12 cellular contexts compared by ENCODE assay signal in the genomic region with DNA sequence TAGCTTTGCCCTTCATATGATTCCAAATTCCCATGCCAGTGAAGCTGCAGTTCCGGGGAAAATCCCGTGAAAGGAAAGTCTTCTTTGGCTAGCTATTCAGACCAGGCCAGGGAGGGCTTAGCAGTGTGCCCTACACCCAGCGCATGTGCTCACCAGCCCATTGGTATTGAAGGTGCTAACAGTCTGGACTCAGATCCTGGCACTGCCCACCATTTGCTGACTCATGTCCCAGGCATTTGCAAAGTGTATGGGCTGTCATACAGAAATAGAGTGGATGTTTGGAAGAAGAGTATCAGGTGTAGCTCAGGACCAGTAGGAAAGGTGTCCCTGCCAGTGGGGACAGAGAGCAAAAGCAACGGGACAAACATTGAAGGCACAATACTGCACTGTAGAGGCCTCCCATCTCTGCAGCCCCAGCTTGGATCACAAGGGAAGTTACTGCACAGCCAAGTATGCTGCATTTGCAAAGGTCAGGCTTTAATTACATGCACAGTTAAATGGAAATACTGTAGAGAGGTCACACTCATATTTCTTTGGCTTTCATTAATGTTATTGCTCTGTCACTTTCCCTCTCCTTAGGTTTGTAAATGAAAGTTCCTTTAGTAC.
A peak's percentile ranks its signal among the peaks of the same experiment; 100 is the strongest.
DNase-seq lines count a peak whose midpoint lies in the region; TF ChIP-seq lines count a peak whose summit lies in the region.
"Had no signal": no experiment of that assay in that cellular context is flagged by ENCODE, and none has a peak within 500 bp of the region (broad histone marks: within the 10 kb centered on the region; RNA-seq: fewer than 3 reads in every experiment).

No MANE protein-coding gene starts in this region.

- H3K27ac ChIP-seq in mammary epithelial cell (ENCODE audit: insufficient read depth, low read depth, low read length), result no peak overlapping the region
- H3K27ac ChIP-seq: colonic mucosa had no signal

- no TSS peak for BruUV-seq in mammary epithelial cell (replicated peaks; lab: Mats Ljungman, UMichigan)

- no peak overlapping the region for H3K9ac ChIP-seq in mammary epithelial cell (ENCODE audit: insufficient read depth, low read length)

- H3K4me3 ChIP-seq in MG63, result no peak overlapping the region
- H3K4me3 ChIP-seq in mammary epithelial cell (replicated peaks in 1 of 3; ENCODE audit: insufficient read depth in 1 of 3, low read depth in 2 of 3, low read length in 3 of 3), result no peak overlapping the region
- H3K4me3 ChIP-seq: colonic mucosa had no signal

- peak; percentile 38 for DNase-seq in EL
- DNase-seq in MG63, result peak; percentile 81
- peak; percentile 36 for DNase-seq in mammary epithelial cell
- peak; percentile 24 for DNase-seq in myocyte (ENCODE audit: low read depth)
- DNase-seq in OCI-M1 (lab: John Stamatoyannopoulos, UW), result no peak
- DNase-seq in chondrocyte (ENCODE audit: low spot score), result no peak
- no peak for DNase-seq in effector CD4-positive, alpha-beta T cell
- DNase-seq in DMS153 (lab: John Stamatoyannopoulos, UW), result no peak
- DNase-seq: CD4-positive, alpha-beta memory T cell; colonic mucosa; MM.1S had no signal

- no peaks in the 10 kb centered on the region for H3K36me3 Mint-ChIP-seq in chondrocyte (ENCODE audit: low read depth)
- H3K36me3 Mint-ChIP-seq: activated naive CD4-positive, alpha-beta T cell treated with anti-CD3 and anti-CD28 coated beads, Interleukin-2, amount 50 U/mL, for 72 hours had no signal

- peaks cover 7% of the 10 kb centered on the region for H3K4me1 ChIP-seq in mammary epithelial cell (ENCODE audit: insufficient read depth, low read length)
- H3K4me1 ChIP-seq: colonic mucosa had no signal

- H3K4me1 Mint-ChIP-seq in chondrocyte (ENCODE audit: low read depth), result peaks cover 6% of the 10 kb centered on the region

- H3K27me3 ChIP-seq in MG63, result no peaks in the 10 kb centered on the region
- no peaks in the 10 kb centered on the region for H3K27me3 ChIP-seq in mammary epithelial cell (ENCODE audit: insufficient read depth, low read length)
- H3K27me3 ChIP-seq: colonic mucosa had no signal

- CTCF ChIA-PET in mammary epithelial cell (lab: Charles Lee; ENCODE audit: low non-redundant PET), result no interaction called here

- H2AFZ ChIP-seq in mammary epithelial cell (ENCODE audit: low read depth, low read length), result no peak overlapping the region

- no peaks in the 10 kb centered on the region for H3K9me3 Mint-ChIP-seq in chondrocyte (ENCODE audit: low read depth)
- H3K9me3 Mint-ChIP-seq: activated naive CD4-positive, alpha-beta T cell treated with anti-CD3 and anti-CD28 coated beads, Interleukin-2, amount 50 U/mL, for 72 hours; CD4-positive, alpha-beta memory T cell had no signal

- intact Hi-C loops in mammary epithelial cell (cut with micrococcal nuclease), result no loop called here

- TF ChIP-seq CTCF in mammary epithelial cell (conservative IDR thresholded peaks at IDR 0.05 in 1 of 2, IDR thresholded peaks at IDR 0.05 in 1 of 2; ENCODE audit: extremely low read depth in 1 of 2, insufficient read depth in 1 of 2, low read depth in 1 of 2, low read length in 2 of 2), result no peak
- no peak for TF ChIP-seq CTCF in chondrocyte (IDR thresholded peaks at IDR 0.05)

- H4K20me1 ChIP-seq in mammary epithelial cell (ENCODE audit: insufficient read depth, low read length), result no peaks in the 10 kb centered on the region

- WGBS in mammary epithelial cell (ENCODE audit: low coverage, missing lambda C conversion rate), result 98% methylated on average over 4 of the region's 4 CpGs

- no peaks in the 10 kb centered on the region for H3K79me2 ChIP-seq in mammary epithelial cell (ENCODE audit: insufficient read depth, low read length)

- dilution Hi-C loops in mammary epithelial cell (cut with HindIII; ENCODE audit: low sequenced_read_pairs), result no loop called here

- no peak overlapping the region for H3K27ac Mint-ChIP-seq in chondrocyte (ENCODE audit: unreplicated experiment)
- H3K27ac Mint-ChIP-seq: activated naive CD4-positive, alpha-beta T cell treated with anti-CD3 and anti-CD28 coated beads, Interleukin-2, amount 50 U/mL, for 72 hours had no signal

- in situ Hi-C loops in mammary epithelial cell (cut with MboI; ENCODE audit: low sequenced_read_pairs in 2 of 2), result no loop called here

- H3K36me3 ChIP-seq in MG63, result 0 out of 2 replicates have a peak, but pooled peaks cover 2% of the 10 kb centered on the region
- H3K36me3 ChIP-seq in mammary epithelial cell (ENCODE audit: insufficient read depth, low read length), result no peaks in the 10 kb centered on the region
- H3K36me3 ChIP-seq: colonic mucosa had no signal

- H3K27me3 Mint-ChIP-seq in chondrocyte (ENCODE audit: low read depth), result no peaks in the 10 kb centered on the region
- H3K27me3 Mint-ChIP-seq: CD4-positive, alpha-beta memory T cell had no signal

- H3K9me3 ChIP-seq in MG63, result no peaks in the 10 kb centered on the region
- H3K9me3 ChIP-seq in mammary epithelial cell (replicated peaks; ENCODE audit: insufficient read depth, low read length), result no peaks in the 10 kb centered on the region
- H3K9me3 ChIP-seq: colonic mucosa had no signal

- no peak overlapping the region for H3K4me3 Mint-ChIP-seq in chondrocyte (ENCODE audit: unreplicated experiment)
- H3K4me3 Mint-ChIP-seq: CD4-positive, alpha-beta memory T cell had no signal

- no peak overlapping the region for H3K4me2 ChIP-seq in mammary epithelial cell (ENCODE audit: insufficient read depth, low read depth, low read length)

Comparison
In these comparisons a context has a peak if more than half of its experiments do, and no peak if none do; other contexts are left out.
1. DNase-seq: peak in EL (single experiment), MG63 (single experiment), mammary epithelial cell (single experiment) and myocyte (single experiment); none in OCI-M1 (single experiment), chondrocyte (single experiment), effector CD4-positive, alpha-beta T cell (single experiment) and DMS153 (single experiment).